Comparison of ENCODE assay signal across 1 cellular context in the genomic region with DNA sequence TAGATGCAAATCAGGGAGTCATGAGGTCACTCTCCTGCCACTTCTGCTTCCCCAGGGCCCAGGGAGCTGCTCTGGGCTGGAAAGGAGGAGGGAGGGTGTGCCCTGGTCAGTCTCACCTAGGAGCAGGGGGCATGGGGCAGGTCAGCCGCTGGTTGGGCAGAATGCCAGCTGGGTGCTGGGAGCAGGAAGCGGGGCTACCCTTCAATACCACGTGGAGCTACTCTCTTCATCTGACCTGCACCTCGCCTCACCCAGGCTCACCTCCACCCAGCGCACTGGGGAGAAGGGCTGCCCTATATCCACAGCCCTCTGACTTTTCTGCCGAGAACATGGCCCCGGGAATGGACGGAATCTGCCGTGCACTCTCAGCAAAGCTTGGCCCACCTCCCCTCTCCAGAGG.
TF ChIP-seq lines count a peak whose summit lies in the region.

No MANE protein-coding gene starts in this region.

TF ChIP-seq in IMR-90, 13 proteins besides CTCF, POLR2A, EP300 and RAD21 (continued from another document):
- TF ChIP-seq MXI1 (IDR thresholded peaks at IDR 0.05; ENCODE audit: borderline replicate concordance, low read depth, low read length) = no peak
- TF ChIP-seq CHD1 (IDR thresholded peaks at IDR 0.05; ENCODE audit: low read depth, low read length) = no peak
